In the genomic region with DNA sequence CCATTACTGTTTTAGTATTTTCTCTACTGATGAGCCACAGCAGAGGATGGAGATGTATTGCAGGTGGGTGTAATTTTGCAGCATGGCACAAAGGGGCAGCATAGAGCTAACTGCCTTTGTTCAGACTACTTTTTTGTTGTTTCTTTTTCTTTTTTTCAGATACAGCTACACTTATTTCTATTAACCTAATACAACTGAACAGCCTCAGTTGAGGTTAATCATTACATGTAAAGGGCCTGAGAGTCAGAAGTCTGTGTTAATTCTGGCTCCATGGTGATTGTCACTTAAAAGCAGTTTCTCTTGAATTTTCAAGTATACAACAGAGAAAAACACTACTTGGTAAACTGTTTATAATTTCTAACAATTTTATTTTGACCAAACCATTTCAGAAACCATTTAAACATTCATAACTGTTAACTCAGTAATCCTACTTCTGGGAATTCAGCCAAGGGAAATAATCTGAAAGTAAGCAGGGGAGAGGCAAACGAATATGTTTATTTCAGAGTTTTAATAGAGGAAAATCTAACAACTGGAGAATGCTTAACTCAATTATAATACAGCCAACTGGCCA, we compare ENCODE assay signal across 8 cellular contexts. TPM values are rescaled to one million over a fixed set of nuclear protein-coding genes. Genes with fewer than 3 reads are reported as not detected.
DNase-seq lines count a peak whose midpoint lies in the region; ATAC-seq and TF ChIP-seq lines count a peak whose summit lies in the region.

No MANE protein-coding gene starts in this region.

- H3K9me3 Mint-ChIP-seq in activated CD8-positive, alpha-beta T cell treated with anti-CD3 and anti-CD28 coated beads, Interleukin-2, amount 10 ng/mL, durations not matched to agents 7 days and 5 days (ENCODE audit: insufficient read depth), result no peaks in the 10 kb centered on the region

- no peak overlapping the region for H3K9ac ChIP-seq in rectal smooth muscle tissue (ENCODE audit: low read length)

- no peaks in the 10 kb centered on the region for H3K27me3 Mint-ChIP-seq in activated CD8-positive, alpha-beta T cell treated with anti-CD3 and anti-CD28 coated beads, Interleukin-2, amount 10 ng/mL, durations not matched to agents 7 days and 5 days (ENCODE audit: low read depth)

- no peak overlapping the region for H3K27ac ChIP-seq in cardiac muscle cell
- H3K27ac ChIP-seq in rectal smooth muscle tissue (ENCODE audit: low read depth, low read length), result peak overlapping the region; percentile 14

- in situ Hi-C loops in HAP-1 (cut with MboI; ENCODE audit: low sequenced_read_pairs), result no loop called here

- H3K4me1 Mint-ChIP-seq in activated CD8-positive, alpha-beta T cell treated with anti-CD3 and anti-CD28 coated beads, Interleukin-2, amount 10 ng/mL, durations not matched to agents 7 days and 5 days (ENCODE audit: low read depth), result peaks cover 2% of the 10 kb centered on the region

- POLR2A ChIA-PET in activated CD8-positive, alpha-beta T cell treated with anti-CD3 and anti-CD28 coated beads, Interleukin-2, amount 10 ng/mL, durations not matched to agents 7 days and 5 days (lab: Charles Lee), result no interaction called here

- H3K36me3 Mint-ChIP-seq in activated CD8-positive, alpha-beta T cell treated with anti-CD3 and anti-CD28 coated beads, Interleukin-2, amount 10 ng/mL, durations not matched to agents 7 days and 5 days (ENCODE audit: low read depth), result peaks cover 19% of the 10 kb centered on the region

- no peak overlapping the region for H3K27ac Mint-ChIP-seq in activated CD8-positive, alpha-beta T cell treated with anti-CD3 and anti-CD28 coated beads, Interleukin-2, amount 10 ng/mL, durations not matched to agents 7 days and 5 days

- H3K27me3 ChIP-seq in cardiac muscle cell, result no peaks in the 10 kb centered on the region
- H3K27me3 ChIP-seq in HAP-1 (ENCODE audit: low read depth), result no peaks in the 10 kb centered on the region
- no peaks in the 10 kb centered on the region for H3K27me3 ChIP-seq in rectal smooth muscle tissue (ENCODE audit: control insufficient read depth, insufficient read depth, low read length)

- DNase-seq in cardiac muscle cell (ENCODE audit: low read depth in 1 of 2, low spot score in 1 of 2), result peak; percentile 51 to 65
- DNase-seq in cardiac septum (ENCODE audit: low spot score), result no peak
- peak; percentile 66 to 77 for DNase-seq in HAP-1 (ENCODE audit: low spot score in 2 of 2)
- peak; percentile 50 for DNase-seq in NCI-H1694 treated with DMSO at 0.1 percent for 48 hours (lab: John Stamatoyannopoulos, UW)
- DNase-seq in activated CD8-positive, alpha-beta T cell treated with anti-CD3 and anti-CD28 coated beads, Interleukin-2, amount 10 ng/mL, durations not matched to agents 7 days and 5 days, result peak; percentile 50
- peak; percentile 13 for DNase-seq in globus pallidus (ENCODE audit: low spot score)

- no peak overlapping the region for H3K4me3 Mint-ChIP-seq in activated CD8-positive, alpha-beta T cell treated with anti-CD3 and anti-CD28 coated beads, Interleukin-2, amount 10 ng/mL, durations not matched to agents 7 days and 5 days

- H3K9me3 ChIP-seq in cardiac muscle cell (ENCODE audit: low read depth) (no peaks in the 10 kb centered on the region), HAP-1 (peaks cover 3% of the 10 kb centered on the region; the same call in 1 of the 2 replicates)

- TF ChIP-seq CTCF in cardiac muscle cell (IDR thresholded peaks at IDR 0.05; ENCODE audit: low read depth, low read length), result peak; percentile 94

- peak; percentile 76 for ATAC-seq in activated CD8-positive, alpha-beta T cell treated with anti-CD3 and anti-CD28 coated beads, Interleukin-2, amount 10 ng/mL, durations not matched to agents 7 days and 5 days
- no peak for ATAC-seq in HG03097 (IDR thresholded peaks at IDR 0.05; ENCODE audit: low FRiP score, unreplicated experiment)

- intact Hi-C loops in cardiac septum (cut with DNase I), result no loop called here

- H3K4me3 ChIP-seq in cardiac muscle cell (no peak overlapping the region), HAP-1 (no peak overlapping the region), rectal smooth muscle tissue (ENCODE audit: low read length) (no peak overlapping the region)

- CTCF ChIA-PET in activated CD8-positive, alpha-beta T cell treated with anti-CD3 and anti-CD28 coated beads, Interleukin-2, amount 10 ng/mL, durations not matched to agents 7 days and 5 days (lab: Charles Lee), result interaction anchor here (0.7 to 9.4 kb wide), 21 partner anchors 9 to 176 kb away, joined by 3 to 57 read pairs (median 4); a partner anchor contains a TSS

- no peaks in the 10 kb centered on the region for H3K36me3 ChIP-seq in cardiac muscle cell
- peaks cover 19% of the 10 kb centered on the region for H3K36me3 ChIP-seq in HAP-1 (replicated peaks)
- peaks cover 2% of the 10 kb centered on the region for H3K36me3 ChIP-seq in rectal smooth muscle tissue (ENCODE audit: control insufficient read depth, insufficient read depth, low read length)

- H3K4me1 ChIP-seq in cardiac muscle cell (ENCODE audit: low read depth) (no peaks in the 10 kb centered on the region), HAP-1 (peaks cover 5% of the 10 kb centered on the region; the same call in 1 of the 2 replicates), rectal smooth muscle tissue (ENCODE audit: control insufficient read depth, insufficient read depth, low read length) (peaks cover 3% of the 10 kb centered on the region)

RNA-seq across cellular contexts. Expression of a gene that starts 13.9 kb away (rescaled TPM):
- not detected in 2 replicates for total RNA-seq in cardiac muscle cell
- polyA plus RNA-seq in cardiac muscle cell, result not detected in 2 replicates
- total RNA-seq in cardiac septum, result not detected
- under 1 TPM in 1 of 2 experiments, not detected in 1; 0.65 TPM for total RNA-seq in activated CD8-positive, alpha-beta T cell treated with anti-CD3 and anti-CD28 coated beads, Interleukin-2, amount 10 ng/mL, durations not matched to agents 7 days and 5 days

RNA-seq across cellular contexts. Expression of a gene that starts 24.6 kb away (rescaled TPM):
- total RNA-seq in cardiac muscle cell (18.7 and 24.8 TPM in 2 replicates), cardiac septum (15.2 TPM)
- 5.0 and 7.5 TPM in 2 replicates for polyA plus RNA-seq in cardiac muscle cell
- total RNA-seq in activated CD8-positive, alpha-beta T cell treated with anti-CD3 and anti-CD28 coated beads, Interleukin-2, amount 10 ng/mL, durations not matched to agents 7 days and 5 days, result 10 to 100 TPM; 31.7 to 33.7 TPM
